In genomic region chr19:344625-345319, GRCh38 we compare ENCODE assay signal across 9 cellular contexts. TPM values are rescaled to one million over a fixed set of nuclear protein-coding genes. Genes with fewer than 3 reads are reported as not detected.
A peak's percentile ranks its signal among the peaks of the same experiment; 100 is the strongest.
DNase-seq lines count a peak whose midpoint lies in the region; ATAC-seq and TF ChIP-seq lines count a peak whose summit lies in the region.
"Had no signal": no experiment of that assay in that cellular context is flagged by ENCODE, and none has a peak within 500 bp of the region (broad histone marks: within the 10 kb centered on the region; RNA-seq: fewer than 3 reads in every experiment).

MIER2 (minus strand) TSS chr19:344796; CDS start chr19:344782, 14 bp downstream.

- H3K27ac ChIP-seq in OCI-LY7 (ENCODE audit: low read depth, low read length, poor library complexity, severe bottlenecking) = peak within 1 kb of the TSS; percentile 27
- H3K27ac ChIP-seq: HL-60 had no signal

- H3K79me2 ChIP-seq in OCI-LY7 (ENCODE audit: insufficient read depth, low read depth, low read length) = peaks cover 42% of the 10 kb centered on the region

- H2AFZ ChIP-seq in OCI-LY7 (ENCODE audit: low read length) = peak within 1 kb of the TSS; percentile 93

- ATAC-seq in HG03457 (IDR thresholded peaks at IDR 0.05; ENCODE audit: unreplicated experiment) = peak; percentile 67

- H3K9me3 ChIP-seq in OCI-LY7 (ENCODE audit: low read length) = no peaks in the 10 kb centered on the region

- CTCF ChIA-PET in OCI-LY7 (lab: Charles Lee; ENCODE audit: unreplicated experiment) = no interaction called here

- intact Hi-C loops in OCI-LY7 (cut with micrococcal nuclease; ENCODE audit: unreplicated experiment) = no loop called here

- H3K4me3 ChIP-seq in AG10803 (ENCODE audit: low read length) (peak within 1 kb of the TSS; percentile 59), OCI-LY7 (ENCODE audit: low read depth, low read length, poor library complexity, severe bottlenecking) (peak within 1 kb of the TSS; percentile 95)

- H3K4me1 ChIP-seq in OCI-LY7 (ENCODE audit: insufficient read depth, low read length, poor library complexity, severe bottlenecking) = peaks cover 45% of the 10 kb centered on the region

- BruUV-seq in OCI-LY7 (replicated peaks; lab: Mats Ljungman, UMichigan) = no TSS peak

- DNase-seq in AG10803 (ENCODE audit: low read depth) (peak; percentile 62), OCI-LY7 (ENCODE audit: low spot score) (peak; percentile 87), activated T-cell treated with anti-CD3 and anti-CD28 coated beads for 48 hours (ENCODE audit: low read depth) (peak; percentile 90), erythroblast (lab: John Stamatoyannopoulos, UW) (peak; percentile 86 to 92), mucosa of gallbladder (ENCODE audit: low spot score) (peak; percentile 88)
- DNase-seq in stimulated activated CD8-positive, alpha-beta memory T cell treated with anti-CD3 and anti-CD28 coated beads, Interleukin-4, amount 100 ng/mL, for 1 hour (ENCODE audit: low read depth in 2 of 2, low spot score in 1 of 2) = peak; percentile 70 to 85

- peaks cover 32% of the 10 kb centered on the region for H3K36me3 ChIP-seq in OCI-LY7 (ENCODE audit: insufficient read depth, low read length)

- peaks cover 15% of the 10 kb centered on the region; the same call in 1 of the 2 replicates for H4K20me1 ChIP-seq in OCI-LY7 (ENCODE audit: insufficient read depth, low read length)

- peak; percentile 49 for TF ChIP-seq POLR2A in GM19099 (IDR thresholded peaks at IDR 0.05; ENCODE audit: extremely low read depth, insufficient read length, low read depth)
- no peak for TF ChIP-seq POLR2A in erythroblast (IDR thresholded peaks at IDR 0.05; ENCODE audit: low read length)

- POLR2A ChIA-PET in OCI-LY7 (lab: Charles Lee) = no interaction called here

- TF ChIP-seq CTCF in AG10803 (conservative IDR thresholded peaks at IDR 0.05; ENCODE audit: low read length) = no peak
- no peak for TF ChIP-seq CTCF in OCI-LY7 (conservative IDR thresholded peaks at IDR 0.05; ENCODE audit: low read length)

- H3K4me2 ChIP-seq in OCI-LY7 (ENCODE audit: low read length) = peak within 1 kb of the TSS; percentile 78

- H3K9me2 ChIP-seq in OCI-LY7 (ENCODE audit: insufficient read depth, low read length) = no peaks in the 10 kb centered on the region

RNA-seq across cellular contexts. Expression of gene MIER2, which starts in this region (rescaled TPM):
- 21.6 and 30.2 TPM in 2 replicates for total RNA-seq in OCI-LY7 (2014; rRNA removed; shearing (Covaris generic))
- total RNA-seq in OCI-LY7 (2022) (29.1 and 33.0 TPM in 2 replicates), mucosa of gallbladder (27.9 TPM)

Comparison
In these comparisons a context has a peak if more than half of its experiments do, and no peak if none do; other contexts are left out.
1. Peak in every context shown above with its lines: DNase-seq, ATAC-seq, H3K4me3 ChIP-seq and H3K27ac ChIP-seq.